8 cellular contexts compared by ENCODE assay signal in genomic region chr19:35155441-35155840, GRCh38. TPM values are rescaled to one million over a fixed set of nuclear protein-coding genes. Genes with fewer than 3 reads are reported as not detected.
DNase-seq lines count a peak whose midpoint lies in the region; ATAC-seq, FAIRE-seq and TF ChIP-seq lines count a peak whose summit lies in the region.

No MANE protein-coding gene starts in this region.

- FAIRE-seq in keratinocyte (lab: Jason Lieb, UNC) = no peak

- peak overlapping the region; percentile 66 for H3K27ac ChIP-seq in keratinocyte (ENCODE audit: control insufficient read depth, insufficient read depth, low read length)
- H3K27ac ChIP-seq in stomach smooth muscle (ENCODE audit: low read length) = no peak overlapping the region

- H3K4me3 ChIP-seq in AG09309 (ENCODE audit: control insufficient read depth, low read depth, low read length) (peak overlapping the region; percentile 100), keratinocyte (ENCODE audit: control insufficient read depth in 2 of 3, extremely low read depth in 1 of 3, insufficient read depth in 2 of 3, low read depth in 1 of 3, low read length in 3 of 3) (peak overlapping the region; percentile 84 to 96 (median 90)), stomach smooth muscle (ENCODE audit: low read length in 2 of 2) (peak overlapping the region; percentile 49 to 69)

- peak overlapping the region; percentile 90 for H3K4me2 ChIP-seq in keratinocyte (ENCODE audit: control insufficient read depth, extremely low read depth, insufficient read depth, low read depth, low read length)

- H3K9me1 ChIP-seq in keratinocyte (ENCODE audit: control insufficient read depth, extremely low read depth, insufficient read depth, low read length) = no peaks in the 10 kb centered on the region

- peaks cover 20 to 38% of the 10 kb centered on the region in 2 experiments for H3K36me3 ChIP-seq in keratinocyte (ENCODE audit: control insufficient read depth in 2 of 2, extremely low read depth in 1 of 2, insufficient read depth in 2 of 2, low read length in 2 of 2)
- no peaks in the 10 kb centered on the region for H3K36me3 ChIP-seq in stomach smooth muscle (ENCODE audit: control insufficient read depth in 2 of 2, insufficient read depth in 2 of 2, low read length in 2 of 2)

- peak overlapping the region; percentile 6 for H2AFZ ChIP-seq in keratinocyte (ENCODE audit: control insufficient read depth, low read length)

- peak; percentile 17 for ATAC-seq in HG03354 (IDR thresholded peaks at IDR 0.05; ENCODE audit: poor library complexity, severe bottlenecking, unreplicated experiment)
- no peak for ATAC-seq in HG02623 (IDR thresholded peaks at IDR 0.05; ENCODE audit: unreplicated experiment)

- H4K20me1 ChIP-seq in keratinocyte (ENCODE audit: control insufficient read depth, extremely low read depth, insufficient read depth, low read length) = no peaks in the 10 kb centered on the region

- DNase-seq in AG09309 (ENCODE audit: low read depth) (no peak), keratinocyte (ENCODE audit: low read depth, low spot score) (no peak), glomerular visceral epithelial cell (ENCODE audit: extremely low spot score) (no peak), T1000 (lab: John Stamatoyannopoulos, UW) (no peak)
- peak; percentile 46 for DNase-seq in activated naive CD4-positive, alpha-beta T cell treated with anti-CD3 and anti-CD28 coated beads, Interleukin-2, amount 50 U/mL, for 16 hours

- H3K9me3 ChIP-seq in keratinocyte (ENCODE audit: control insufficient read depth, low read depth, low read length) (no peaks in the 10 kb centered on the region), stomach smooth muscle (ENCODE audit: control insufficient read depth in 2 of 2, low read length in 2 of 2) (no peaks in the 10 kb centered on the region)

- no peak for TF ChIP-seq CTCF in AG09309 (IDR thresholded peaks at IDR 0.05; ENCODE audit: control insufficient read depth, insufficient read depth, low read depth, low read length, missing control alignments)
- TF ChIP-seq CTCF in keratinocyte (optimal IDR thresholded peaks at IDR 0.05 in 1 of 3, IDR thresholded peaks at IDR 0.05 in 1 of 3, conservative IDR thresholded peaks at IDR 0.05 in 1 of 3; ENCODE audit: extremely low read depth in 1 of 3, insufficient read depth in 2 of 3, low read length in 3 of 3) = no peak

- H3K4me1 ChIP-seq in keratinocyte (ENCODE audit: control insufficient read depth, extremely low read depth, insufficient read depth, low read length) (peaks cover 20% of the 10 kb centered on the region), stomach smooth muscle (ENCODE audit: control insufficient read depth, insufficient read depth, low read length) (peaks cover 14% of the 10 kb centered on the region)

- H3K27me3 ChIP-seq in keratinocyte (ENCODE audit: control insufficient read depth, extremely low read depth, insufficient read depth, low read length) (no peaks in the 10 kb centered on the region), stomach smooth muscle (ENCODE audit: control insufficient read depth in 1 of 2, insufficient read depth in 2 of 2, low read length in 2 of 2) (peaks cover 34 to 39% of the 10 kb centered on the region in 2 donors)

- dilution Hi-C loops in keratinocyte (cut with MboI; ENCODE audit: extremely low pct_ligation_motif_present, low sequenced_read_pairs) = no loop called here

- H3K79me2 ChIP-seq in keratinocyte (ENCODE audit: control insufficient read depth, insufficient read depth, low read length) = peaks cover 36% of the 10 kb centered on the region

- H3K9ac ChIP-seq in keratinocyte (ENCODE audit: control insufficient read depth, extremely low read depth, insufficient read depth, low read length) (peak overlapping the region; percentile 85), stomach smooth muscle (ENCODE audit: low read length in 2 of 2) (peak overlapping the region in 1 of 2 donors; percentile 55)

RNA-seq across cellular contexts. Expression of gene FXYD5, which starts 0.9 kb away (rescaled TPM):
- polyA plus RNA-seq in keratinocyte = 82.5 to 457 TPM (median 122 TPM) in 3 replicates
- polyA plus RNA-seq in keratinocyte (2011; ENCODE audit: low read depth) = 159 TPM
- 216 and 272 TPM in 2 replicates for polyA plus RNA-seq in keratinocyte (2011; cell fraction: cytosol; rRNA removed)
- polyA plus RNA-seq in keratinocyte (2011; cell fraction: nucleus; rRNA removed) = 163 TPM in 2 replicates
- 191 and 430 TPM in 2 replicates for polyA plus RNA-seq in keratinocyte (2012; ENCODE audit: low replicate concordance)
- 206 to 558 TPM (median 224 TPM) in 3 replicates for polyA minus RNA-seq in keratinocyte
- polyA minus RNA-seq in keratinocyte (2011; cell fraction: cytosol; rRNA and poly(A)+ RNA removed) = 226 TPM
- polyA minus RNA-seq in keratinocyte (2011; cell fraction: nucleus; rRNA and poly(A)+ RNA removed) = 66.2 and 71.1 TPM in 2 replicates

RNA-seq across cellular contexts. Expression of gene FXYD7, which starts 12.4 kb away (rescaled TPM):
- 0.36 TPM in 1 of 3 replicates, not detected in the others for polyA plus RNA-seq in keratinocyte
- not detected for polyA plus RNA-seq in keratinocyte (2011; ENCODE audit: low read depth)
- polyA plus RNA-seq in keratinocyte (2011; cell fraction: cytosol; rRNA removed) = not detected in 2 replicates
- not detected in 2 replicates for polyA plus RNA-seq in keratinocyte (2011; cell fraction: nucleus; rRNA removed)
- 0.24 TPM in 1 of 2 replicates, not detected in the other for polyA plus RNA-seq in keratinocyte (2012; ENCODE audit: low replicate concordance)
- not detected in 3 replicates for polyA minus RNA-seq in keratinocyte
- not detected for polyA minus RNA-seq in keratinocyte (2011; cell fraction: cytosol; rRNA and poly(A)+ RNA removed)
- polyA minus RNA-seq in keratinocyte (2011; cell fraction: nucleus; rRNA and poly(A)+ RNA removed) = not detected in 2 replicates

RNA-seq across cellular contexts. Expression of gene FXYD1, which starts 16.8 kb away (rescaled TPM):
- 0.14 to 0.23 TPM (median 0.19 TPM) in 3 replicates for polyA plus RNA-seq in keratinocyte
- not detected for polyA plus RNA-seq in keratinocyte (2011; ENCODE audit: low read depth)
- polyA plus RNA-seq in keratinocyte (2011; cell fraction: cytosol; rRNA removed) = not detected in 2 replicates
- not detected in 2 replicates for polyA plus RNA-seq in keratinocyte (2011; cell fraction: nucleus; rRNA removed)
- 0.32 and 2.6 TPM in 2 replicates for polyA plus RNA-seq in keratinocyte (2012; ENCODE audit: low replicate concordance)
- polyA minus RNA-seq in keratinocyte = not detected in 3 replicates
- not detected for polyA minus RNA-seq in keratinocyte (2011; cell fraction: cytosol; rRNA and poly(A)+ RNA removed)
- not detected in 2 replicates for polyA minus RNA-seq in keratinocyte (2011; cell fraction: nucleus; rRNA and poly(A)+ RNA removed)

RNA-seq across cellular contexts. Expression of gene LGI4, which starts 20.6 kb away (rescaled TPM):
- 0.01 to 0.14 TPM (median 0.10 TPM) in 3 replicates for polyA plus RNA-seq in keratinocyte
- 0.76 TPM for polyA plus RNA-seq in keratinocyte (2011; ENCODE audit: low read depth)
- polyA plus RNA-seq in keratinocyte (2011; cell fraction: cytosol; rRNA removed) = 0.09 TPM in 1 of 2 replicates, not detected in the other
- polyA plus RNA-seq in keratinocyte (2011; cell fraction: nucleus; rRNA removed) = 0.89 and 1.1 TPM in 2 replicates
- polyA plus RNA-seq in keratinocyte (2012; ENCODE audit: low replicate concordance) = 0.11 and 0.93 TPM in 2 replicates
- polyA minus RNA-seq in keratinocyte = not detected in 3 replicates
- polyA minus RNA-seq in keratinocyte (2011; cell fraction: cytosol; rRNA and poly(A)+ RNA removed) = not detected
- 0.31 TPM in 1 of 2 replicates, not detected in the other for polyA minus RNA-seq in keratinocyte (2011; cell fraction: nucleus; rRNA and poly(A)+ RNA removed)

RNA-seq across cellular contexts. Expression of gene FXYD3, which starts 39.8 kb away (rescaled TPM):
- 563 to 2,415 TPM (median 851 TPM) in 3 replicates for polyA plus RNA-seq in keratinocyte
- polyA plus RNA-seq in keratinocyte (2011; ENCODE audit: low read depth) = 498 TPM
- polyA plus RNA-seq in keratinocyte (2011; cell fraction: cytosol; rRNA removed) = 945 and 1,085 TPM in 2 replicates
- polyA plus RNA-seq in keratinocyte (2011; cell fraction: nucleus; rRNA removed) = 621 and 766 TPM in 2 replicates
- 829 and 2,475 TPM in 2 replicates for polyA plus RNA-seq in keratinocyte (2012; ENCODE audit: low replicate concordance)
- 308 to 665 TPM (median 468 TPM) in 3 replicates for polyA minus RNA-seq in keratinocyte
- 614 TPM for polyA minus RNA-seq in keratinocyte (2011; cell fraction: cytosol; rRNA and poly(A)+ RNA removed)
- 205 and 217 TPM in 2 replicates for polyA minus RNA-seq in keratinocyte (2011; cell fraction: nucleus; rRNA and poly(A)+ RNA removed)
